ENCODE assay signal across 8 cellular contexts in genomic region chr1:234214129-234214910, GRCh38.
DNase-seq lines count a peak whose midpoint lies in the region; ATAC-seq and TF ChIP-seq lines count a peak whose summit lies in the region.

No MANE protein-coding gene starts in this region.

- peak; percentile 78 for ATAC-seq in activated CD8-positive, alpha-beta T cell treated with anti-CD3 and anti-CD28 coated beads, Interleukin-2, amount 10 ng/mL, durations not matched to agents 7 days and 5 days
- peak; percentile 69 for ATAC-seq in omental fat pad (ENCODE audit: low FRiP score)

- H3K9me3 ChIP-seq in HUES6 (ENCODE audit: control insufficient read depth, insufficient read depth, low read depth, low read length): peaks cover 24% of the 10 kb centered on the region

- H3K36me3 ChIP-seq in HUES6 (ENCODE audit: control insufficient read depth, insufficient read depth, low read length): no peaks in the 10 kb centered on the region

- peak overlapping the region; percentile 82 for H3K4me3 Mint-ChIP-seq in activated CD8-positive, alpha-beta T cell treated with anti-CD3 and anti-CD28 coated beads, Interleukin-2, amount 10 ng/mL, durations not matched to agents 7 days and 5 days

- H3K27me3 ChIP-seq in HUES6 (ENCODE audit: control insufficient read depth, insufficient read depth, low read length): peaks cover 23% of the 10 kb centered on the region

- H3K9ac ChIP-seq in HUES6 (ENCODE audit: low read length): peak overlapping the region; percentile 80

- H3K4me1 Mint-ChIP-seq in activated CD8-positive, alpha-beta T cell treated with anti-CD3 and anti-CD28 coated beads, Interleukin-2, amount 10 ng/mL, durations not matched to agents 7 days and 5 days (ENCODE audit: low read depth): peaks cover 57% of the 10 kb centered on the region

- H3K4me3 ChIP-seq in HUES6 (ENCODE audit: low read depth, low read length): peak overlapping the region; percentile 77

- peaks cover 6% of the 10 kb centered on the region for H3K27me3 Mint-ChIP-seq in activated CD8-positive, alpha-beta T cell treated with anti-CD3 and anti-CD28 coated beads, Interleukin-2, amount 10 ng/mL, durations not matched to agents 7 days and 5 days (ENCODE audit: low read depth)

- DNase-seq in activated T-cell treated with anti-CD3 and anti-CD28 coated beads for 1 hour (ENCODE audit: low read depth): peak; percentile 24
- no peak for DNase-seq in activated T-cell treated with anti-CD3 and anti-CD28 coated beads, Interleukin-2, amount 50 U/mL, for 1 hour
- peak; percentile 69 for DNase-seq in activated CD8-positive, alpha-beta T cell treated with anti-CD3 and anti-CD28 coated beads, Interleukin-2, amount 10 ng/mL, durations not matched to agents 7 days and 5 days
- peak; percentile 16 for DNase-seq in germinal center (ENCODE audit: low spot score)
- DNase-seq in omental fat pad (ENCODE audit: low spot score): no peak
- no peak for DNase-seq in DMS79 (lab: John Stamatoyannopoulos, UW)
- no peak for DNase-seq in GM10266 (ENCODE audit: extremely low spot score)

- CTCF ChIA-PET in activated CD8-positive, alpha-beta T cell treated with anti-CD3 and anti-CD28 coated beads, Interleukin-2, amount 10 ng/mL, durations not matched to agents 7 days and 5 days (lab: Charles Lee): interaction anchor here (0.8 to 9.4 kb wide), 18 partner anchors 11 to 112 kb away, joined by 3 to 180 read pairs (median 7); no protein-coding TSS in a partner anchor

- peak overlapping the region; percentile 82 for H3K27ac Mint-ChIP-seq in activated CD8-positive, alpha-beta T cell treated with anti-CD3 and anti-CD28 coated beads, Interleukin-2, amount 10 ng/mL, durations not matched to agents 7 days and 5 days

- H3K27ac ChIP-seq in HUES6 (ENCODE audit: low read depth, low read length): no peak overlapping the region

- POLR2A ChIA-PET in activated CD8-positive, alpha-beta T cell treated with anti-CD3 and anti-CD28 coated beads, Interleukin-2, amount 10 ng/mL, durations not matched to agents 7 days and 5 days (lab: Charles Lee): no interaction called here

- no peaks in the 10 kb centered on the region for H3K9me3 Mint-ChIP-seq in activated CD8-positive, alpha-beta T cell treated with anti-CD3 and anti-CD28 coated beads, Interleukin-2, amount 10 ng/mL, durations not matched to agents 7 days and 5 days (ENCODE audit: insufficient read depth)

- peaks cover 30% of the 10 kb centered on the region for H3K36me3 Mint-ChIP-seq in activated CD8-positive, alpha-beta T cell treated with anti-CD3 and anti-CD28 coated beads, Interleukin-2, amount 10 ng/mL, durations not matched to agents 7 days and 5 days (ENCODE audit: low read depth)

- H3K4me1 ChIP-seq in HUES6 (ENCODE audit: control insufficient read depth, insufficient read depth, low read length): peaks cover 21% of the 10 kb centered on the region

- no peak for TF ChIP-seq CTCF in omental fat pad (IDR thresholded peaks at IDR 0.05)
- TF ChIP-seq CTCF in GM10266 (IDR thresholded peaks at IDR 0.05; ENCODE audit: control insufficient read depth, insufficient read depth, low read depth, missing control alignments): no peak

Comparison
In these comparisons a context has a peak if more than half of its experiments do, and no peak if none do; other contexts are left out.
1. DNase-seq: peak in activated T-cell treated with anti-CD3 and anti-CD28 coated beads for 1 hour (single experiment), activated CD8-positive, alpha-beta T cell treated with anti-CD3 and anti-CD28 coated beads, Interleukin-2, amount 10 ng/mL, durations not matched to agents 7 days and 5 days (single experiment) and germinal center (single experiment); none in activated T-cell treated with anti-CD3 and anti-CD28 coated beads, Interleukin-2, amount 50 U/mL, for 1 hour (single experiment), omental fat pad (single experiment), DMS79 (single experiment) and GM10266 (single experiment).